Comparison of ENCODE assay signal across 11 cellular contexts in genomic region chr14:59175404-59175803, GRCh38. TPM values are rescaled to one million over a fixed set of nuclear protein-coding genes. Genes with fewer than 3 reads are reported as not detected.
A peak's percentile ranks its signal among the peaks of the same experiment; 100 is the strongest.
DNase-seq lines count a peak whose midpoint lies in the region; ATAC-seq and TF ChIP-seq lines count a peak whose summit lies in the region.
"Had no signal": no experiment of that assay in that cellular context is flagged by ENCODE, and none has a peak within 500 bp of the region (broad histone marks: within the 10 kb centered on the region; RNA-seq: fewer than 3 reads in every experiment).

No MANE protein-coding gene starts in this region.

- no peak for DNase-seq in mucosa of descending colon
- DNase-seq in 8988T = no peak
- DNase-seq in stimulated activated CD4-positive, alpha-beta T cell treated with anti-CD3 and anti-CD28 coated beads, Interleukin-4, amount 100 ng/mL, for 24 hours = no peak
- no peak for DNase-seq in NCI-H2171 treated with DMSO at 0.1 percent for 48 hours (lab: John Stamatoyannopoulos, UW)
- no peak for DNase-seq in HuH-7 (ENCODE audit: low spot score)
- DNase-seq: DMS 273 treated with DMSO at 0.1 percent for 48 hours had no signal

- H3K4me1 ChIP-seq in mucosa of descending colon (ENCODE audit: low read depth) = no peaks in the 10 kb centered on the region
- H3K4me1 ChIP-seq: prostate gland had no signal

- no peaks in the 10 kb centered on the region for H3K9me3 ChIP-seq in mucosa of descending colon
- H3K9me3 ChIP-seq: HAP-1, prostate gland had no signal

- intact Hi-C loops in mucosa of descending colon (cut with DNase I, micrococcal nuclease) = no loop called here

- ATAC-seq in GM18870 (IDR thresholded peaks at IDR 0.05; ENCODE audit: unreplicated experiment) = peak; percentile 98
- ATAC-seq in GM21529 (IDR thresholded peaks at IDR 0.05; ENCODE audit: unreplicated experiment) = peak; percentile 98
- peak; percentile 94 for ATAC-seq in HG03108 (IDR thresholded peaks at IDR 0.05; ENCODE audit: unreplicated experiment)
- ATAC-seq in mucosa of descending colon = peak; percentile 24

- no peaks in the 10 kb centered on the region for H3K36me3 ChIP-seq in mucosa of descending colon (ENCODE audit: low read depth)
- H3K36me3 ChIP-seq: HAP-1, prostate gland had no signal

- no peak overlapping the region for H3K4me3 ChIP-seq in mucosa of descending colon
- H3K4me3 ChIP-seq: HAP-1, prostate gland had no signal

- no peak for TF ChIP-seq CTCF in mucosa of descending colon (IDR thresholded peaks at IDR 0.05)

RNA-seq across cellular contexts. Expression of gene DAAM1, which starts 13.1 kb away (rescaled TPM):
- total RNA-seq in mucosa of descending colon = 10 to 100 TPM; 41.0 to 85.4 (median 49.6) TPM

Comparison
In these comparisons a context has a peak if more than half of its experiments do, and no peak if none do; other contexts are left out.
1. ATAC-seq: peak in every context shown above with its lines; median percentile 98 in GM18870; 98 in GM21529; 94 in HG03108; 24 in mucosa of descending colon.